ENCODE assay signal across 27 cellular contexts in the genomic region with DNA sequence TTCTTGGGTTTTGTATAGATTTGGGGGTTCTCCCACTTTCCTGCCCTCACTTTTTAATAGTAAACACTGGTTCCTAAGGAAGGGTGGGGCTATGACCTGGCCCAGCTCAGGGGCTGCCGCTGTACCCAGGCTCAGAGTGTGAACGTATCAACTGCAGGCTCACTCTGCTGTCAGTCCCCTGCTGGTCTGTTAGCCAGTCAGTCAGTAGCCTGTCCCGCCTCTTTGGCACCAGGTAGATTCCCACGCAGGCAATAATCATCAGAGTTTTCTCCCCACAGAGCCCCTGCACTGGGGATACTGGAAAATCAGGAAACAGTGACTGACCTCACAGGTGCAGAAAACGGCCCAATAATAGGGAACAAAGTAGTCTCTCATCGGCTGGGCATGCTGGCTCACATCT. TPM values are rescaled to one million over a fixed set of nuclear protein-coding genes. Genes with fewer than 3 reads are reported as not detected.
"Had no signal": no experiment of that assay in that cellular context is flagged by ENCODE, and none has a peak within 500 bp of the region (broad histone marks: within the 10 kb centered on the region; RNA-seq: fewer than 3 reads in every experiment).

No MANE protein-coding gene starts in this region.

- H3K4me3 Mint-ChIP-seq: effector memory CD8-positive, alpha-beta T cell; immature natural killer cell; memory B cell; naive thymus-derived CD4-positive, alpha-beta T cell; nephron; neural progenitor cell; stimulated activated naive B cell treated with anti-CD40 and anti-IgM and Interleukin-4, amounts not matched to agents 10 μg/mL and 1 μg/mL and 100 μg/mL, for 72 hours; stimulated activated naive CD8-positive, alpha-beta T cell treated with anti-CD3 and anti-CD28 coated beads, Interleukin-15, Interleukin-2, amounts not matched to agents 100 ng/mL and 50 ng/mL, for 24 hours had no signal

- H3K27ac ChIP-seq: esophagus muscularis mucosa, foreskin keratinocyte, gastroesophageal sphincter, heart left ventricle, hepatocyte, neural progenitor cell, parathyroid adenoma, right lobe of liver, thoracic aorta, transverse colon, upper lobe of right lung, uterus had no signal

- H3K36me3 ChIP-seq: esophagus muscularis mucosa, gastroesophageal sphincter, heart left ventricle, neural progenitor cell, right lobe of liver, thoracic aorta, transverse colon, upper lobe of right lung, uterus had no signal

- H3K4me3 ChIP-seq: esophagus muscularis mucosa, gastroesophageal sphincter, heart left ventricle, hepatocyte, lung, neural progenitor cell, right lobe of liver, thoracic aorta, transverse colon, upper lobe of right lung, uterus had no signal

- H3K4me1 Mint-ChIP-seq: immature natural killer cell; naive thymus-derived CD4-positive, alpha-beta T cell had no signal

- DNase-seq: cortex of kidney; effector memory CD8-positive, alpha-beta T cell; foreskin keratinocyte; heart left ventricle; immature natural killer cell; midbrain; naive thymus-derived CD4-positive, alpha-beta T cell; right lobe of liver; small intestine; stimulated activated CD4-positive, alpha-beta T cell treated with anti-CD3 and anti-CD28 coated beads, Interleukin-15, amount 100 ng/mL, for 24 hours; stimulated activated CD4-positive, alpha-beta T cell treated with anti-CD3 and anti-CD28 coated beads, Interleukin-2, amount 100 ng/mL, for 48 hours; stimulated activated naive B cell treated with anti-CD40 and anti-IgM and Interleukin-4, amounts not matched to agents 10 μg/mL and 1 μg/mL and 100 μg/mL, for 72 hours; transverse colon; upper lobe of right lung; uterus had no signal

- H3K27me3 ChIP-seq: hepatocyte, neural progenitor cell, right lobe of liver, upper lobe of right lung, uterus had no signal

- H3K36me3 Mint-ChIP-seq: immature natural killer cell; memory B cell; naive thymus-derived CD4-positive, alpha-beta T cell; neural progenitor cell; stimulated activated naive B cell treated with anti-CD40 and anti-IgM and Interleukin-4, amounts not matched to agents 10 μg/mL and 1 μg/mL and 100 μg/mL, for 72 hours had no signal

- H3K4me2 ChIP-seq: hepatocyte, neural progenitor cell had no signal

- H3K9ac ChIP-seq: neural progenitor cell, parathyroid adenoma had no signal

- H3K4me1 ChIP-seq: foreskin keratinocyte, parathyroid adenoma, right lobe of liver, transverse colon, upper lobe of right lung, uterus had no signal

- H2AFZ ChIP-seq: hepatocyte, neural progenitor cell, parathyroid adenoma had no signal

- H3K9me3 ChIP-seq: esophagus muscularis mucosa, right lobe of liver, thoracic aorta, transverse colon, upper lobe of right lung, uterus had no signal

- H3K79me2 ChIP-seq: hepatocyte, parathyroid adenoma had no signal

- ATAC-seq: effector memory CD8-positive, alpha-beta T cell; gastroesophageal sphincter; heart left ventricle; naive thymus-derived CD4-positive, alpha-beta T cell; right lobe of liver; upper lobe of right lung had no signal

- H3K9me3 Mint-ChIP-seq: effector memory CD8-positive, alpha-beta T cell; immature natural killer cell; nephron; stimulated activated naive B cell treated with anti-CD40 and anti-IgM and Interleukin-4, amounts not matched to agents 10 μg/mL and 1 μg/mL and 100 μg/mL, for 72 hours; stimulated activated naive CD8-positive, alpha-beta T cell treated with anti-CD3 and anti-CD28 coated beads, Interleukin-15, Interleukin-2, amounts not matched to agents 100 ng/mL and 50 ng/mL, for 24 hours had no signal

- H3K27ac Mint-ChIP-seq: effector memory CD8-positive, alpha-beta T cell; immature natural killer cell; memory B cell; naive thymus-derived CD4-positive, alpha-beta T cell; nephron; progenitor cell of endocrine pancreas; stimulated activated naive B cell treated with anti-CD40 and anti-IgM and Interleukin-4, amounts not matched to agents 10 μg/mL and 1 μg/mL and 100 μg/mL, for 72 hours; stimulated activated naive CD8-positive, alpha-beta T cell treated with anti-CD3 and anti-CD28 coated beads, Interleukin-15, Interleukin-2, amounts not matched to agents 100 ng/mL and 50 ng/mL, for 24 hours had no signal

RNA-seq across cellular contexts. Expression of gene ALPL, which starts 15.0 kb away (rescaled TPM):
- total RNA-seq: foreskin keratinocyte; naive thymus-derived CD4-positive, alpha-beta T cell had no signal
- polyA plus RNA-seq: immature natural killer cell; keratinocyte; naive thymus-derived CD4-positive, alpha-beta T cell had no signal
